ENCODE assay signal across 24 cellular contexts in genomic region chr4:153638011-153638410, GRCh38. TPM values are rescaled to one million over a fixed set of nuclear protein-coding genes. Genes with fewer than 3 reads are reported as not detected.
"Had no signal": no experiment of that assay in that cellular context is flagged by ENCODE, and none has a peak within 500 bp of the region (broad histone marks: within the 10 kb centered on the region; RNA-seq: fewer than 3 reads in every experiment).

No MANE protein-coding gene starts in this region.

- H3K4me3 Mint-ChIP-seq: activated CD8-positive, alpha-beta memory T cell treated with anti-CD3 and anti-CD28 coated beads, Interleukin-2, amount 10 ng/mL, durations not matched to agents 7 days and 5 days; activated naive CD8-positive, alpha-beta T cell treated with anti-CD3 and anti-CD28 coated beads, Interleukin-2, amount 10 ng/mL, durations not matched to agents 7 days and 5 days; activated T-helper 17 cell treated with anti-CD3 and anti-CD28 coated beads, Interleukin-2, amount 50 U/mL, for 72 hours; T-helper 1 cell treated with Interleukin-12 subunit alpha and Interleukin-12 subunit beta and Interleukin-4 antibody, amounts not matched to agents 30 μg/mL and 1 μg/mL, for 36 hours; WTC11 had no signal

- H3K4me1 ChIP-seq: adrenal gland, Peyer's patch, SJSA1 had no signal

- H3K4me3 ChIP-seq: adrenal gland, Peyer's patch, SJSA1 had no signal

- ATAC-seq: activated CD8-positive, alpha-beta memory T cell treated with anti-CD3 and anti-CD28 coated beads, Interleukin-2, amount 10 ng/mL, durations not matched to agents 7 days and 5 days; activated T-helper 17 cell treated with anti-CD3 and anti-CD28 coated beads, Interleukin-2, amount 50 U/mL, for 72 hours; WTC11 had no signal

- H3K9me3 ChIP-seq: adrenal gland, Peyer's patch, SJSA1 had no signal

- H3K27me3 ChIP-seq: adrenal gland, Peyer's patch, SJSA1 had no signal

- H3K9me3 Mint-ChIP-seq: activated naive CD8-positive, alpha-beta T cell treated with anti-CD3 and anti-CD28 coated beads, Interleukin-2, amount 10 ng/mL, durations not matched to agents 7 days and 5 days; T-helper 1 cell treated with Interleukin-12 subunit alpha and Interleukin-12 subunit beta and Interleukin-4 antibody, amounts not matched to agents 30 μg/mL and 1 μg/mL, for 36 hours; WTC11 had no signal

- H3K27ac Mint-ChIP-seq: activated CD8-positive, alpha-beta memory T cell treated with anti-CD3 and anti-CD28 coated beads, Interleukin-2, amount 10 ng/mL, durations not matched to agents 7 days and 5 days; activated naive CD8-positive, alpha-beta T cell treated with anti-CD3 and anti-CD28 coated beads, Interleukin-2, amount 10 ng/mL, durations not matched to agents 7 days and 5 days; activated T-helper 17 cell treated with anti-CD3 and anti-CD28 coated beads, Interleukin-2, amount 50 U/mL, for 72 hours; T-helper 1 cell treated with Interleukin-12 subunit alpha and Interleukin-12 subunit beta and Interleukin-4 antibody, amounts not matched to agents 30 μg/mL and 1 μg/mL, for 36 hours; WTC11 had no signal

- H3K27me3 Mint-ChIP-seq: activated CD8-positive, alpha-beta memory T cell treated with anti-CD3 and anti-CD28 coated beads, Interleukin-2, amount 10 ng/mL, durations not matched to agents 7 days and 5 days; activated naive CD8-positive, alpha-beta T cell treated with anti-CD3 and anti-CD28 coated beads, Interleukin-2, amount 10 ng/mL, durations not matched to agents 7 days and 5 days; activated T-helper 17 cell treated with anti-CD3 and anti-CD28 coated beads, Interleukin-2, amount 50 U/mL, for 72 hours had no signal

- H3K27ac ChIP-seq: adrenal gland, Peyer's patch, SJSA1 had no signal

- DNase-seq: activated CD4-positive, alpha-beta T cell treated with anti-CD3 and anti-CD28 coated beads for 48 hours; activated CD4-positive, alpha-beta T cell treated with anti-CD3 and anti-CD28 coated beads, Interleukin-2, amount 50 U/mL, for 48 hours; activated CD4-positive, CD25-positive, alpha-beta regulatory T cell treated with anti-CD3 and anti-CD28 coated beads, Interleukin-2, amount 50 U/mL, for 72 hours; activated CD8-positive, alpha-beta memory T cell treated with anti-CD3 and anti-CD28 coated beads, Interleukin-2, amount 10 ng/mL, durations not matched to agents 7 days and 5 days; activated gamma-delta T cell treated with Interleukin-2 at 50 U/mL for 16 hours; activated naive CD8-positive, alpha-beta T cell treated with anti-CD3 and anti-CD28 coated beads, Interleukin-2, amount 10 ng/mL, durations not matched to agents 7 days and 5 days; activated T-cell treated with anti-CD3 and anti-CD28 coated beads, Interleukin-2, amount 50 U/mL, for 48 hours; anterior cingulate cortex; cerebellar nuclear complex; Karpas-422; NCI-H1105 treated with DMSO at 0.1 percent for 48 hours; NCI-H1436 treated with DMSO at 0.1 percent for 48 hours; NCI-H187; NCI-H2081; NCI-H510A treated with DMSO at 0.1 percent for 48 hours; NCI-H69; Peyer's patch; SHP77; T-helper 9 cell had no signal

RNA-seq across cellular contexts. Expression of gene TLR2, which starts 46.1 kb away (rescaled TPM):
- total RNA-seq: SJSA1 had no signal
